Comparison of ENCODE assay signal across 10 cellular contexts in the genomic region with DNA sequence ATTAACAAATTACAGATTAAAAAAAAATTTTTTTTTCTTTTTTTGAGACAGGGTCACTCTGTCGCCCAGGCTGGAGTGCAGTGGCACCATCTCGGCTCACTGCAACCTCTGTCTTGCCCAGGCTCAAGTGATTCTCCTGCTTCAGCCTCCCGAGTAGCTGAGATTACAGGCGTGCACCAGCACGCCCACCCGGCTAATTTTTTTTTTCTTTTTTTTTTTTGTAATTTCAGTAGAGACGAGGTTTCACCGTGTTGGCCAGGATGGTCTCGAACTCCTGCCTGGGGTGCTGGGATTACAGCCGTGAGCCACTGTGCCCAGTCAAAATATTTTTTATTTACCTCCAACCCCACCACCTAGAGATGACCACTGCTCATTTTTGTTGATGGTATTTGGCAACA. TPM values are rescaled to one million over a fixed set of nuclear protein-coding genes. Genes with fewer than 3 reads are reported as not detected.
A peak's percentile ranks its signal among the peaks of the same experiment; 100 is the strongest.
DNase-seq lines count a peak whose midpoint lies in the region; ATAC-seq, FAIRE-seq and TF ChIP-seq lines count a peak whose summit lies in the region.
"Had no signal": no experiment of that assay in that cellular context is flagged by ENCODE, and none has a peak within 500 bp of the region (broad histone marks: within the 10 kb centered on the region; RNA-seq: fewer than 3 reads in every experiment).

No MANE protein-coding gene starts in this region.

- H3K79me1 ChIP-seq in mesendoderm (ENCODE audit: low read length): no peaks in the 10 kb centered on the region

- no peak for FAIRE-seq in HepG2 (lab: Jason Lieb, UNC)
- FAIRE-seq: HTR-8/SVneo had no signal

- TF ChIP-seq POLR2A in HepG2 (IDR thresholded peaks at IDR 0.05; ENCODE audit: insufficient read depth in 1 of 2, low read depth in 2 of 2, low read length in 2 of 2) (no peak), right lobe of liver (IDR thresholded peaks at IDR 0.05) (no peak), vagina (IDR thresholded peaks at IDR 0.05) (no peak), suprapubic skin (IDR thresholded peaks at IDR 0.05) (no peak)

- H3K4me2 ChIP-seq in HepG2 (ENCODE audit: low read depth, low read length) (peak overlapping the region; percentile 81), mesendoderm (ENCODE audit: low read length) (no peak overlapping the region)

- in situ Hi-C loops in HepG2 (cut with HindIII; ENCODE audit: extremely low pct_ligation_motif_present, low pct_unique_long_range_greater_than_20kb): no loop called here

- H4K8ac ChIP-seq in mesendoderm (ENCODE audit: low read depth, low read length): peak overlapping the region; percentile 30

- no peak overlapping the region for H4K5ac ChIP-seq in mesendoderm (ENCODE audit: low read length)

- no peak overlapping the region for H2AK5ac ChIP-seq in mesendoderm (ENCODE audit: low read length)

- H2AFZ ChIP-seq in HepG2 (ENCODE audit: low read length): no peak overlapping the region

- no peak for ATAC-seq in HepG2
- no peak for ATAC-seq in right lobe of liver
- ATAC-seq in GM21717 (IDR thresholded peaks at IDR 0.05; ENCODE audit: unreplicated experiment): no peak

- no peak overlapping the region for H3K4me3 ChIP-seq in HepG2 (replicated peaks in 1 of 3; ENCODE audit: insufficient read depth in 1 of 3, low read depth in 2 of 3, low read length in 3 of 3)
- peak overlapping the region in 1 of 3 donors; percentile 75 for H3K4me3 ChIP-seq in right lobe of liver
- no peak overlapping the region for H3K4me3 ChIP-seq in WERI-Rb-1 (ENCODE audit: low read depth, low read length)
- no peak overlapping the region for H3K4me3 ChIP-seq in mesendoderm (ENCODE audit: low read length)
- peak overlapping the region; percentile 51 to 64 for H3K4me3 ChIP-seq in vagina
- H3K4me3 ChIP-seq in suprapubic skin: no peak overlapping the region

- H3K4me1 ChIP-seq in HepG2 (ENCODE audit: insufficient read depth, low read length) (peaks cover 76% of the 10 kb centered on the region), right lobe of liver (peaks cover 0 to 14% (median 0%) of the 10 kb centered on the region in 4 donors), mesendoderm (ENCODE audit: control insufficient read depth, low read depth, low read length) (no peaks in the 10 kb centered on the region), vagina (peaks cover 33% of the 10 kb centered on the region), suprapubic skin (peaks cover 37% of the 10 kb centered on the region)

- H3K79me2 ChIP-seq in HepG2 (ENCODE audit: insufficient read depth, low read length) (no peaks in the 10 kb centered on the region), mesendoderm (ENCODE audit: control insufficient read depth, insufficient read depth, low read length) (no peaks in the 10 kb centered on the region)

- TF ChIP-seq EP300 in HepG2 (IDR thresholded peaks at IDR 0.05; ENCODE audit: low read depth in 2 of 2, low read length in 2 of 2) (no peak), HepG2 (CRISPR knock-in tag; IDR thresholded peaks at IDR 0.05; ENCODE audit: borderline replicate concordance) (no peak), suprapubic skin (IDR thresholded peaks at IDR 0.05) (no peak)

- peaks cover 3 to 29% of the 10 kb centered on the region in 2 experiments; a peak in 4 of 5 replicates for H3K27me3 ChIP-seq in HepG2 (ENCODE audit: control insufficient read depth in 1 of 2, insufficient read depth in 2 of 2, low read length in 2 of 2)
- H3K27me3 ChIP-seq in right lobe of liver: no peaks in the 10 kb centered on the region
- H3K27me3 ChIP-seq in WERI-Rb-1 (ENCODE audit: insufficient read depth, low read depth, severe bottlenecking): no peaks in the 10 kb centered on the region
- H3K27me3 ChIP-seq in mesendoderm (ENCODE audit: insufficient read depth, low read length, poor library complexity): no peaks in the 10 kb centered on the region
- no peaks in the 10 kb centered on the region for H3K27me3 ChIP-seq in vagina
- H3K27me3 ChIP-seq in suprapubic skin: peaks cover 17% of the 10 kb centered on the region

- no peak overlapping the region for H3K9ac ChIP-seq in HepG2 (ENCODE audit: insufficient read depth, low read depth, low read length)
- peak overlapping the region; percentile 68 for H3K9ac ChIP-seq in mesendoderm (ENCODE audit: low read length)

- CTCF ChIA-PET in HepG2 (lab: Yijun Ruan, JAX; ENCODE audit: low intra/inter-chr PET ratio, low total read pairs): no interaction called here

- H3K27ac ChIP-seq in HepG2 (ENCODE audit: extremely low read length, insufficient read depth, low read length) (no peak overlapping the region), right lobe of liver (no peak overlapping the region), WERI-Rb-1 (peak overlapping the region; percentile 93), mesendoderm (ENCODE audit: low read depth, low read length) (no peak overlapping the region), vagina (no peak overlapping the region), suprapubic skin (no peak overlapping the region)

- H3K56ac ChIP-seq in mesendoderm (ENCODE audit: low read length): peak overlapping the region; percentile 84

- intact Hi-C loops in HepG2 (cut with micrococcal nuclease; ENCODE audit: unreplicated experiment): no loop called here
- intact Hi-C loops in right lobe of liver (cut with DNase I): loop anchor here (10.0 kb wide), 2 partner anchors 102 to 202 kb away; no protein-coding TSS in a partner anchor
- intact Hi-C loops in vagina (cut with DNase I): no loop called here

- no peaks in the 10 kb centered on the region for H3K36me3 ChIP-seq in HepG2 (replicated peaks in 1 of 2; ENCODE audit: control insufficient read depth in 1 of 2, insufficient read depth in 2 of 2, low read length in 2 of 2)
- H3K36me3 ChIP-seq in right lobe of liver: no peaks in the 10 kb centered on the region
- no peaks in the 10 kb centered on the region for H3K36me3 ChIP-seq in WERI-Rb-1
- H3K36me3 ChIP-seq in mesendoderm (ENCODE audit: control insufficient read depth, insufficient read depth, low read length): no peaks in the 10 kb centered on the region
- no peaks in the 10 kb centered on the region for H3K36me3 ChIP-seq in vagina
- H3K36me3 ChIP-seq in suprapubic skin: no peaks in the 10 kb centered on the region

- POLR2A ChIA-PET in HepG2 (lab: Yijun Ruan, JAX): no interaction called here

- no TSS peak for BruUV-seq in HepG2 (replicated peaks; lab: Mats Ljungman, UMichigan)

- no peak overlapping the region for H2BK120ac ChIP-seq in mesendoderm (ENCODE audit: low read depth, low read length)

- no peak overlapping the region for H3K23ac ChIP-seq in mesendoderm (ENCODE audit: low read length)

- no peaks in the 10 kb centered on the region for H3K9me3 ChIP-seq in HepG2 (ENCODE audit: low read length)
- no peaks in the 10 kb centered on the region for H3K9me3 ChIP-seq in right lobe of liver
- H3K9me3 ChIP-seq in WERI-Rb-1 (ENCODE audit: severe bottlenecking): no peaks in the 10 kb centered on the region
- H3K9me3 ChIP-seq in vagina: no peaks in the 10 kb centered on the region
- H3K9me3 ChIP-seq in suprapubic skin: no peaks in the 10 kb centered on the region

- H2BK15ac ChIP-seq in mesendoderm (replicated peaks; ENCODE audit: low read depth): no peak overlapping the region

- WGBS in HepG2 (ENCODE audit: low lambda C conversion rate): 71% methylated on average over 10 of the region's 10 CpGs
- 78% methylated on average over 10 of the region's 10 CpGs for WGBS in right lobe of liver (ENCODE audit: insufficient coverage, low coverage, low lambda C conversion rate, missing lambda C conversion rate)
- no CpG with 5 or more reads among the region's 10 CpGs for WGBS in mesendoderm (ENCODE audit: extremely low coverage, insufficient coverage, low lambda C conversion rate)
- 61% methylated on average over 10 of the region's 10 CpGs for WGBS in suprapubic skin

- no peak overlapping the region for H2BK5ac ChIP-seq in mesendoderm (ENCODE audit: low read length)

- TF ChIP-seq RAD21 in HepG2 (CRISPR knock-in tag; IDR thresholded peaks at IDR 0.05): no peak

- no peaks in the 10 kb centered on the region for H4K20me1 ChIP-seq in HepG2 (ENCODE audit: insufficient read depth, low read length)

- TF ChIP-seq CTCF in HepG2 (CRISPR knock-in tag; IDR thresholded peaks at IDR 0.05) (no peak), right lobe of liver (IDR thresholded peaks at IDR 0.05) (no peak), WERI-Rb-1 (IDR thresholded peaks at IDR 0.05; ENCODE audit: low read depth, low read length) (no peak), vagina (IDR thresholded peaks at IDR 0.05) (no peak), suprapubic skin (IDR thresholded peaks at IDR 0.05) (no peak)

- H3K18ac ChIP-seq in mesendoderm (ENCODE audit: low read length): no peak overlapping the region

- no peak overlapping the region for H3K4ac ChIP-seq in mesendoderm (ENCODE audit: low read depth, low read length)

- DNase-seq in HepG2 (ENCODE audit: low spot score) (no peak), right lobe of liver (no peak), WERI-Rb-1 (no peak), mesendoderm (no peak), vagina (ENCODE audit: extremely low spot score in 2 of 2) (no peak), suprapubic skin (ENCODE audit: low spot score in 2 of 2) (no peak), CD1c-positive myeloid dendritic cell (ENCODE audit: extremely low spot score) (no peak)
- DNase-seq: NCI-H2029 treated with DMSO at 0.1 percent for 48 hours had no signal

RNA-seq across cellular contexts. Expression of gene ACTG1, which starts 25.5 kb away (rescaled TPM):
- total RNA-seq in HepG2 (2016; rRNA removed; fragmentation: Illumina TruSeq; extraction: Trizol) (973 and 1,028 TPM in 2 replicates), right lobe of liver (1,000 to 10,000 TPM in 3 of 6 experiments, 100 to 1,000 TPM in 3; 218 to 2,508 (median 1,326) TPM), vagina (2,441 TPM), suprapubic skin (1,000 to 10,000 TPM; 2,659 to 6,485 (median 4,163) TPM)
- total RNA-seq in HepG2 (2016; cell fraction: cytosol; rRNA removed; fragmentation: Illumina TruSeq; extraction: Trizol; ENCODE audit: low read depth): 361 and 399 TPM in 2 replicates
- 848 and 989 TPM in 2 replicates for total RNA-seq in HepG2 (2016; cell fraction: insoluble cytoplasmic fraction; rRNA removed; fragmentation: Illumina TruSeq; extraction: Trizol)
- 986 and 1,002 TPM in 2 replicates for total RNA-seq in HepG2 (2016; cell fraction: membrane; rRNA removed; fragmentation: Illumina TruSeq; extraction: Trizol)
- total RNA-seq in HepG2 (2016; cell fraction: nucleus; rRNA removed; fragmentation: Illumina TruSeq; extraction: Trizol): 479 and 519 TPM in 2 replicates
- polyA plus RNA-seq in HepG2 (2011; rRNA removed): 1,138 and 1,217 TPM in 2 replicates
- 2,631 and 2,697 TPM in 2 replicates for polyA plus RNA-seq in HepG2 (2011; cell fraction: cytosol; rRNA removed)
- polyA plus RNA-seq in HepG2 (2011; cell fraction: nucleus; rRNA removed): 3,693 and 3,967 TPM in 2 replicates
- polyA plus RNA-seq in HepG2 (2012): 1,881 and 2,139 TPM in 2 replicates
- polyA plus RNA-seq in HepG2 (2016; cell fraction: cytosol; fragmentation: Illumina TruSeq; extraction: Trizol; ENCODE audit: low read depth): 598 and 619 TPM in 2 replicates
- 1,358 and 1,713 TPM in 2 replicates for polyA plus RNA-seq in HepG2 (2016; cell fraction: insoluble cytoplasmic fraction; fragmentation: Illumina TruSeq; extraction: Trizol; ENCODE audit: low read depth)
- 1,224 and 1,364 TPM in 2 replicates for polyA plus RNA-seq in HepG2 (2016; cell fraction: membrane; fragmentation: Illumina TruSeq; extraction: Trizol; ENCODE audit: low read depth)
- 1,038 and 1,070 TPM in 2 replicates for polyA plus RNA-seq in HepG2 (2016; cell fraction: nucleus; fragmentation: Illumina TruSeq; extraction: Trizol; ENCODE audit: insufficient read depth, low read depth)
- 750 and 1,581 TPM in 2 replicates for polyA minus RNA-seq in HepG2 (2011; rRNA and poly(A)+ RNA removed; ENCODE audit: low replicate concordance)
- polyA minus RNA-seq in HepG2 (2011; cell fraction: cytosol; rRNA and poly(A)+ RNA removed): 1,072 and 1,192 TPM in 2 replicates
- polyA minus RNA-seq in HepG2 (2011; cell fraction: nucleus; rRNA and poly(A)+ RNA removed): 609 and 760 TPM in 2 replicates
- polyA plus RNA-seq in mesendoderm (2013, experiment 1 of 2): 9,422 TPM
- 9,613 TPM for polyA plus RNA-seq in mesendoderm (2013, experiment 2 of 2)

RNA-seq across cellular contexts. Expression of gene FSCN2, which starts 41.1 kb away (rescaled TPM):
- not detected in 2 replicates for total RNA-seq in HepG2 (2016; rRNA removed; fragmentation: Illumina TruSeq; extraction: Trizol)
- total RNA-seq in HepG2 (2016; cell fraction: cytosol; rRNA removed; fragmentation: Illumina TruSeq; extraction: Trizol; ENCODE audit: low read depth): not detected in 2 replicates
- not detected in 2 replicates for total RNA-seq in HepG2 (2016; cell fraction: insoluble cytoplasmic fraction; rRNA removed; fragmentation: Illumina TruSeq; extraction: Trizol)
- total RNA-seq in HepG2 (2016; cell fraction: membrane; rRNA removed; fragmentation: Illumina TruSeq; extraction: Trizol): not detected in 2 replicates
- total RNA-seq in HepG2 (2016; cell fraction: nucleus; rRNA removed; fragmentation: Illumina TruSeq; extraction: Trizol): not detected in 2 replicates
- 0.09 and 0.31 TPM in 2 replicates for polyA plus RNA-seq in HepG2 (2011; rRNA removed)
- polyA plus RNA-seq in HepG2 (2011; cell fraction: cytosol; rRNA removed): 0.17 TPM in 2 replicates
- polyA plus RNA-seq in HepG2 (2011; cell fraction: nucleus; rRNA removed): 2.2 and 2.8 TPM in 2 replicates
- polyA plus RNA-seq in HepG2 (2012): 0.11 and 0.17 TPM in 2 replicates
- polyA plus RNA-seq in HepG2 (2016; cell fraction: cytosol; fragmentation: Illumina TruSeq; extraction: Trizol; ENCODE audit: low read depth): not detected in 2 replicates
- not detected in 2 replicates for polyA plus RNA-seq in HepG2 (2016; cell fraction: insoluble cytoplasmic fraction; fragmentation: Illumina TruSeq; extraction: Trizol; ENCODE audit: low read depth)
- polyA plus RNA-seq in HepG2 (2016; cell fraction: membrane; fragmentation: Illumina TruSeq; extraction: Trizol; ENCODE audit: low read depth): not detected in 2 replicates
- polyA plus RNA-seq in HepG2 (2016; cell fraction: nucleus; fragmentation: Illumina TruSeq; extraction: Trizol; ENCODE audit: insufficient read depth, low read depth): not detected in 2 replicates
- polyA minus RNA-seq in HepG2 (2011; rRNA and poly(A)+ RNA removed; ENCODE audit: low replicate concordance): 1.5 and 1.9 TPM in 2 replicates
- not detected in 2 replicates for polyA minus RNA-seq in HepG2 (2011; cell fraction: cytosol; rRNA and poly(A)+ RNA removed)
- polyA minus RNA-seq in HepG2 (2011; cell fraction: nucleus; rRNA and poly(A)+ RNA removed): 0.75 and 0.77 TPM in 2 replicates
- under 1 TPM in 1 of 6 experiments, not detected in 5; 0.22 TPM for total RNA-seq in right lobe of liver
- not detected for polyA plus RNA-seq in mesendoderm (2013, experiment 1 of 2)
- not detected for polyA plus RNA-seq in mesendoderm (2013, experiment 2 of 2)
- total RNA-seq in vagina: 6.6 TPM
- total RNA-seq in suprapubic skin: 1 to 10 TPM in 3 of 4 donors, under 1 TPM in 1; 0.52 to 4.7 (median 3.3) TPM

Comparison
In these comparisons a context has a peak if more than half of its experiments do, and no peak if none do; other contexts are left out.
1. intact Hi-C loops: an anchor here in right lobe of liver (10.0 kb wide); none called in HepG2 and vagina.
2. H3K4me3 ChIP-seq: peak in vagina (2 of 2); none in HepG2 (0 of 3), WERI-Rb-1 (single experiment), mesendoderm (single experiment) and suprapubic skin (single experiment).